In the genomic region with DNA sequence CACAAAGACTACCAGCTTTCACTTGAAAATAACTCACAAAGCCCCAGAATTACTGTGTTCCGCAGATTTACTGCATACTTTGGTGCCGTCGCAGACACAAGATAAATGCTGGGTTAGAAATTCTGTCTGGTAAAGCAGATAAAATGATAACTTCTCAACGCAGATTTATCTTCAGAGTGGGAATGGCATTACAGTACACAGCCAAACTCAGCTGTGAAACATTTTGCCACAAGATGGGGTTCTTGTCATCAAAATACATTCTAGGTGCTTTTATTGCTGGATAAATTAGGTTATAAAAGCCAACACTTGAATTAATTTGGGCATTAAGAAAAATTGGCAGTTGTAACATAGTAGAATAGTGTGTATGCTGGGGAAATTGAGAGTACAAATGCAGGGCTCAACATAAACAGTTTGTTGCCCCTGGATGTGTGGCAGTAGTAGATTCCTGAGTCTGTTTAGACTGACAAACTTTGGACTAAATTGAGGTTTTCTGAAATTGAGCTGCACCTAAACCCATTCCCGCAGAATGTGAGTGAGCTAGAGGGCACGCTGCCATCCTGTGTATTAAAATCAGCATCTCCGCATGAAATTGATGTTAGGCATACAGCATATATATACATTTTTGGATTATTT, we compare ENCODE assay signal across 12 cellular contexts.
DNase-seq lines count a peak whose midpoint lies in the region; ATAC-seq, FAIRE-seq and TF ChIP-seq lines count a peak whose summit lies in the region.
"Had no signal": no experiment of that assay in that cellular context is flagged by ENCODE, and none has a peak within 500 bp of the region (broad histone marks: within the 10 kb centered on the region; RNA-seq: fewer than 3 reads in every experiment).

No MANE protein-coding gene starts in this region.

- POLR2A ChIA-PET in A549 (lab: Yijun Ruan, JAX) (no interaction called here), HCT116 (lab: Charles Lee) (no interaction called here)

- H4K20me1 ChIP-seq in HCT116 (ENCODE audit: insufficient read depth) (peaks cover 4% of the 10 kb centered on the region; the same call in 1 of the 2 replicates), Karpas-422 (ENCODE audit: insufficient read depth, low read depth, low read length) (no peaks in the 10 kb centered on the region)

- peak in 1 of 2 experiments; percentile 33; a peak in 1 of 5 replicates for TF ChIP-seq RAD21 in A549 (conservative IDR thresholded peaks at IDR 0.05 in 1 of 2, IDR thresholded peaks at IDR 0.05 in 1 of 2)
- peak; percentile 28; the same call in 1 of the 2 replicates for TF ChIP-seq RAD21 in HCT116 (IDR thresholded peaks at IDR 0.05; ENCODE audit: low read depth)
- peak; percentile 66 to 72 for TF ChIP-seq RAD21 in liver (IDR thresholded peaks at IDR 0.05)

- CTCF ChIA-PET in A549 (lab: Yijun Ruan, JAX) = interaction anchor here (1.0 to 1.7 kb wide), 5 partner anchors 9 to 476 kb away, joined by 3 to 6 read pairs (median 4); no protein-coding TSS in a partner anchor
- CTCF ChIA-PET in HCT116 (lab: Charles Lee) = interaction anchor here (2.1 kb wide), 1 partner anchor 655 kb away, joined by 11 read pairs; no protein-coding TSS in a partner anchor

- no peak overlapping the region for H3K4me2 ChIP-seq in A549
- no peak overlapping the region for H3K4me2 ChIP-seq in HCT116 (ENCODE audit: low read length)
- no peak overlapping the region for H3K4me2 ChIP-seq in Karpas-422 (ENCODE audit: low read depth, low read length, poor library complexity, severe bottlenecking)

- WGBS in A549 (ENCODE audit: missing lambda C conversion rate) = 91% methylated on average over 7 of the region's 7 CpGs
- 83% methylated on average over 7 of the region's 7 CpGs for WGBS in liver

- peaks cover 3% of the 10 kb centered on the region for H3K36me3 Mint-ChIP-seq in chondrocyte (ENCODE audit: low read depth)

- intact Hi-C loops in HCT116 (cut with micrococcal nuclease) = loop anchor here (2.0 to 5.0 kb wide), 2 partner anchors 477 to 604 kb away; no protein-coding TSS in a partner anchor

- no peak overlapping the region for H3K4me3 Mint-ChIP-seq in chondrocyte (ENCODE audit: unreplicated experiment)
- H3K4me3 Mint-ChIP-seq: CD4-positive, alpha-beta memory T cell had no signal

- no peaks in the 10 kb centered on the region for H3K4me1 Mint-ChIP-seq in chondrocyte (ENCODE audit: low read depth)
- H3K4me1 Mint-ChIP-seq: CD4-positive, alpha-beta memory T cell had no signal

- TF ChIP-seq POLR2A in A549 (IDR thresholded peaks at IDR 0.05; ENCODE audit: low read length) (no peak), HCT116 (IDR thresholded peaks at IDR 0.05; ENCODE audit: borderline replicate concordance, extremely low read depth, insufficient read depth, insufficient read length) (no peak)

- DNase-seq in A549 (ENCODE audit: low read depth in 1 of 2, low spot score in 1 of 2) (no peak), HCT116 (ENCODE audit: low read depth, low spot score) (no peak), chondrocyte (ENCODE audit: low spot score) (no peak), cerebellum (ENCODE audit: low spot score) (no peak), Karpas-422 (no peak)
- DNase-seq: activated T-cell treated with anti-CD3 and anti-CD28 coated beads, Interleukin-2, amount 50 U/mL, for 48 hours; NCI-H1436; stomach had no signal

- no peak for ATAC-seq in A549
- ATAC-seq in HCT116 = no peak
- no peak for ATAC-seq in HG02981 (IDR thresholded peaks at IDR 0.05; ENCODE audit: unreplicated experiment)
- no peak for ATAC-seq in HG02642 (IDR thresholded peaks at IDR 0.05; ENCODE audit: poor library complexity, unreplicated experiment)

- H3K27me3 ChIP-seq in HCT116 (ENCODE audit: insufficient read depth, low read length) (no peaks in the 10 kb centered on the region), liver (ENCODE audit: control insufficient read depth in 4 of 4, insufficient read depth in 4 of 4, low read length in 3 of 4) (no peaks in the 10 kb centered on the region), Karpas-422 (ENCODE audit: low read length) (no peaks in the 10 kb centered on the region)
- H3K27me3 ChIP-seq: stomach had no signal

- RAD21 ChIA-PET in HCT116 (lab: Charles Lee; ENCODE audit: low non-redundant PET in 1 of 2, low total read pairs in 2 of 2, uncharacterized antibody in 2 of 2, unreplicated experiment in 2 of 2) = no interaction called here

- H3K27ac ChIP-seq in A549 (no peak overlapping the region), HCT116 (ENCODE audit: low read depth, low read length) (no peak overlapping the region), liver (ENCODE audit: low read depth in 1 of 2, low read length in 2 of 2) (no peak overlapping the region), Karpas-422 (ENCODE audit: low read length) (no peak overlapping the region)
- H3K27ac ChIP-seq: stomach had no signal

- H3K27ac Mint-ChIP-seq in chondrocyte (ENCODE audit: unreplicated experiment) = no peak overlapping the region

- H2AFZ ChIP-seq in HCT116 (ENCODE audit: low read depth, low read length, poor library complexity, severe bottlenecking) (no peak overlapping the region), Karpas-422 (ENCODE audit: low read length) (no peak overlapping the region)

- H3K27me3 Mint-ChIP-seq in chondrocyte (ENCODE audit: low read depth) = no peaks in the 10 kb centered on the region
- H3K27me3 Mint-ChIP-seq: CD4-positive, alpha-beta memory T cell had no signal

- H3K79me2 ChIP-seq in HCT116 (ENCODE audit: insufficient read depth, low read length) = peaks cover 47% of the 10 kb centered on the region
- peaks cover 19% of the 10 kb centered on the region for H3K79me2 ChIP-seq in Karpas-422 (ENCODE audit: low read length)

- no peak for TF ChIP-seq EP300 in A549 (IDR thresholded peaks at IDR 0.05)

- FAIRE-seq in A549 (lab: Jason Lieb, UNC) = no peak

- H3K36me3 ChIP-seq in HCT116 (ENCODE audit: control insufficient read depth in 1 of 2, insufficient read depth in 2 of 2, low read length in 2 of 2) (peaks cover 13 to 38% of the 10 kb centered on the region in 2 experiments), liver (ENCODE audit: control insufficient read depth in 4 of 4, insufficient read depth in 3 of 4, low read depth in 1 of 4, low read length in 3 of 4) (peaks cover 0 to 7% (median 5%) of the 10 kb centered on the region in 4 donors), Karpas-422 (ENCODE audit: insufficient read depth, low read length) (peaks cover 33% of the 10 kb centered on the region)

- TF ChIP-seq CTCF in A549 (IDR thresholded peaks at IDR 0.05) = peak; percentile 22; the same call in 1 of the 3 replicates
- TF ChIP-seq CTCF in HCT116 (IDR thresholded peaks at IDR 0.05 in 2 of 3, conservative IDR thresholded peaks at IDR 0.05 in 1 of 3; ENCODE audit: borderline replicate concordance in 1 of 3, insufficient read depth in 1 of 3, low read depth in 2 of 3, low read length in 2 of 3) = no peak
- TF ChIP-seq CTCF in chondrocyte (IDR thresholded peaks at IDR 0.05) = peak; percentile 82
- TF ChIP-seq CTCF in liver (IDR thresholded peaks at IDR 0.05; ENCODE audit: low read depth, low read length, missing input control) = peak; percentile 29

- no peaks in the 10 kb centered on the region for H3K9me3 ChIP-seq in A549
- H3K9me3 ChIP-seq in HCT116 (ENCODE audit: control insufficient read depth in 1 of 2, insufficient read depth in 1 of 2, low read depth in 1 of 2, low read length in 2 of 2) = no peaks in the 10 kb centered on the region
- no peaks in the 10 kb centered on the region for H3K9me3 ChIP-seq in liver (ENCODE audit: control insufficient read depth in 4 of 4, low read length in 3 of 4)
- no peaks in the 10 kb centered on the region for H3K9me3 ChIP-seq in Karpas-422 (ENCODE audit: low read length)
- H3K9me3 ChIP-seq: stomach had no signal

- no TSS peak for BruUV-seq in HCT116 (replicated peaks; lab: Mats Ljungman, UMichigan)

- H3K4me3 ChIP-seq in A549 (no peak overlapping the region), HCT116 (replicated peaks in 1 of 2; ENCODE audit: low read depth in 1 of 2, low read length in 2 of 2) (no peak overlapping the region), liver (ENCODE audit: low read depth in 1 of 3, low read length in 3 of 3) (no peak overlapping the region), Karpas-422 (ENCODE audit: low read length) (no peak overlapping the region)
- H3K4me3 ChIP-seq: stomach had no signal

- H3K9ac ChIP-seq in HCT116 (ENCODE audit: low read length) (no peak overlapping the region), liver (ENCODE audit: low read depth in 1 of 2, low read length in 2 of 2) (no peak overlapping the region), Karpas-422 (ENCODE audit: low read length) (no peak overlapping the region)

- H3K9me3 Mint-ChIP-seq in chondrocyte (ENCODE audit: low read depth) = no peaks in the 10 kb centered on the region
- H3K9me3 Mint-ChIP-seq: CD4-positive, alpha-beta memory T cell had no signal

- no peaks in the 10 kb centered on the region for H3K4me1 ChIP-seq in A549
- H3K4me1 ChIP-seq in HCT116 (ENCODE audit: control insufficient read depth in 1 of 2, insufficient read depth in 2 of 2, low read length in 2 of 2) = no peaks in the 10 kb centered on the region
- no peaks in the 10 kb centered on the region for H3K4me1 ChIP-seq in liver (ENCODE audit: control insufficient read depth in 4 of 4, insufficient read depth in 4 of 4, low read length in 3 of 4)
- H3K4me1 ChIP-seq in Karpas-422 (ENCODE audit: low read length) = no peaks in the 10 kb centered on the region
- H3K4me1 ChIP-seq: stomach had no signal

- H3K9me2 ChIP-seq in HCT116 (ENCODE audit: insufficient read depth) = no peaks in the 10 kb centered on the region
- no peaks in the 10 kb centered on the region for H3K9me2 ChIP-seq in Karpas-422 (replicated peaks; ENCODE audit: insufficient read depth, low read length)

TF ChIP-seq in A549, 52 proteins besides CTCF, POLR2A, EP300 and RAD21 (continues in another document):
- TF ChIP-seq JUN (IDR thresholded peaks at IDR 0.05) = no peak

TF ChIP-seq in HCT116, 20 proteins besides CTCF, POLR2A, EP300 and RAD21:
- no peak for TF ChIP-seq EGR1 (IDR thresholded peaks at IDR 0.05; ENCODE audit: low read depth)
- TF ChIP-seq TCF7L2 (IDR thresholded peaks at IDR 0.05; ENCODE audit: borderline replicate concordance, extremely low read depth, insufficient read depth, insufficient read length) = no peak
- TF ChIP-seq CBX3 (IDR thresholded peaks at IDR 0.05; ENCODE audit: low read depth) = no peak

TF ChIP-seq in liver, 16 proteins besides CTCF, POLR2A, EP300 and RAD21 (continues in another document):
- TF ChIP-seq TAF1 (conservative IDR thresholded peaks at IDR 0.05) (no peak), FOXA2 (IDR thresholded peaks at IDR 0.05) (no peak), ATF3 (IDR thresholded peaks at IDR 0.05) (no peak)

Comparison
In these comparisons a context has a peak if more than half of its experiments do, and no peak if none do; other contexts are left out.
1. CTCF ChIP-seq: peak in A549 (single experiment), chondrocyte (single experiment) and liver (single experiment); none in HCT116 (0 of 3).
2. Of the 6 proteins assayed by ChIP-seq in both A549 and HCT116: peak only in A549: CTCF; only in HCT116: none; in both: none; in neither: 4; mixed calls (peak in some experiments, not most) for 1.